ENCODE assay signal across 11 cellular contexts in the genomic region with DNA sequence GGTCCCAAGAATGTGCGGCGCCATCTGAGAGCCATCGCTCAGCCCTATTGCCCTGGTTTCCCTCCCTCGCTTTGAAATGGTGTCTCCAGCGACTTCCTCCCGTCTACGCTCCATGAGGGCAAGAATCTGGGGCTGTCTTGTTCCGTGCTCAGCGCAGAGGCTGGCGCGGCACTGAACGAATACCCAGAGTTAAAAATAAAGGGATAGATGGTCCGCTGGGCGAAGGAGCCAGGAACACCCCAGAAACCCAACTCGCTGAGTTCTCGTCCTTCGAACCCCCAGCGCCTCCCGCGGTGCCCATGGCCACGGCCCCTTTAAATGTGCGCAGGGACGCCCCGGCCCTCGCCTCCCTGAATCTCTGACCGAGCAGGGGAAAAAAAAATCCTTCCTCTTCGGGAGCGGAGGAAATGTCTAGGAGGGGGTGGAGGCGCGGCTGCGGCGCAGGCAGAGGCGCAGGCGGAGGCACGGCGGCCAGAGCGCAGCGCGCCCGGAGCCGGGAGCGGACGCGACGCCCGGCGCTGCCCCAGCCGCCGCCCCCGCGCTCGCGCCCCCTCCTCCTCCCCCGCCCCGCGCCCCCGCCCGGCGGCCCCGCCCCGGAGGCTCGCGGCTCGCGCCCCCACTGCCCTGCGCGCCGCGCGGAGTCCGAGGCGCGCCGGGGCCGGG. TPM values are rescaled to one million over a fixed set of nuclear protein-coding genes. Genes with fewer than 3 reads are reported as not detected.
A peak's percentile ranks its signal among the peaks of the same experiment; 100 is the strongest.
DNase-seq lines count a peak whose midpoint lies in the region; ATAC-seq and TF ChIP-seq lines count a peak whose summit lies in the region.
"Had no signal": no experiment of that assay in that cellular context is flagged by ENCODE, and none has a peak within 500 bp of the region (broad histone marks: within the 10 kb centered on the region; RNA-seq: fewer than 3 reads in every experiment).

No MANE protein-coding gene starts in this region.

- H3K27ac Mint-ChIP-seq in type B pancreatic cell = no peak overlapping the region

- H3K4me1 Mint-ChIP-seq in type B pancreatic cell (ENCODE audit: unreplicated experiment) = peaks cover 7% of the 10 kb centered on the region

- H3K9me3 ChIP-seq in muscle layer of duodenum (ENCODE audit: control insufficient read depth in 1 of 2, low read length in 2 of 2) = no peaks in the 10 kb centered on the region
- H3K9me3 ChIP-seq: MG63 had no signal

- DNase-seq in NCI-H1417 (lab: John Stamatoyannopoulos, UW) (peak in 2 of 3 experiments; percentile 12 to 25), NCI-H1417 treated with DMSO at 0.1 percent for 48 hours (lab: John Stamatoyannopoulos, UW) (no peak), Right ventricle myocardium superior (peak; percentile 74), type B pancreatic cell (ENCODE audit: extremely low spot score, unreplicated experiment) (no peak), T1000 (lab: John Stamatoyannopoulos, UW) (no peak)
- DNase-seq: activated CD4-positive, alpha-beta T cell treated with anti-CD3 and anti-CD28 coated beads, Interleukin-2, amount 50 U/mL, for 48 hours; MG63 had no signal

- peaks cover 6% of the 10 kb centered on the region for H3K27me3 ChIP-seq in muscle layer of duodenum (ENCODE audit: low read depth, low read length)

- peak overlapping the region; percentile 52 to 53 for H3K4me3 ChIP-seq in muscle layer of duodenum (ENCODE audit: low read depth in 1 of 2, low read length in 2 of 2)

- no peaks in the 10 kb centered on the region for H3K36me3 ChIP-seq in muscle layer of duodenum (ENCODE audit: control insufficient read depth in 1 of 2, insufficient read depth in 2 of 2, low read length in 2 of 2)
- H3K36me3 ChIP-seq: MG63 had no signal

- intact Hi-C loops in Right ventricle myocardium superior (cut with DNase I) = no loop called here

- no peak for TF ChIP-seq CTCF in type B pancreatic cell (conservative IDR thresholded peaks at IDR 0.05)

- peaks cover 91% of the 10 kb centered on the region for H3K27me3 Mint-ChIP-seq in type B pancreatic cell

- H3K4me3 Mint-ChIP-seq in type B pancreatic cell = peak overlapping the region; percentile 80

- H3K9me3 Mint-ChIP-seq in type B pancreatic cell = no peaks in the 10 kb centered on the region

- ATAC-seq in Right ventricle myocardium superior (ENCODE audit: poor library complexity) (peak; percentile 60), GM21381 (IDR thresholded peaks at IDR 0.05; ENCODE audit: unreplicated experiment) (no peak), GM18907 (IDR thresholded peaks at IDR 0.05; ENCODE audit: unreplicated experiment) (no peak)

- H3K27ac ChIP-seq in muscle layer of duodenum (ENCODE audit: low read length) = no peak overlapping the region

- peaks cover 4 to 15% of the 10 kb centered on the region in 2 donors for H3K4me1 ChIP-seq in muscle layer of duodenum (ENCODE audit: control insufficient read depth in 1 of 2, insufficient read depth in 2 of 2, low read length in 2 of 2)

- H3K36me3 Mint-ChIP-seq in type B pancreatic cell = no peaks in the 10 kb centered on the region

RNA-seq across cellular contexts. Expression of a gene that starts 8.6 kb away (rescaled TPM):
- total RNA-seq in Right ventricle myocardium superior = 15.2 TPM
- 1.6 and 15.3 TPM in 2 replicates for total RNA-seq in type B pancreatic cell (ENCODE audit: low replicate concordance)
- total RNA-seq: bronchial epithelial cell had no signal

Comparison
In these comparisons a context has a peak if more than half of its experiments do, and no peak if none do; other contexts are left out.
1. DNase-seq: peak in NCI-H1417 (2 of 3) and Right ventricle myocardium superior (single experiment); none in NCI-H1417 treated with DMSO at 0.1 percent for 48 hours (single experiment), type B pancreatic cell (single experiment) and T1000 (single experiment).